Comparison of ENCODE assay signal across 8 cellular contexts in genomic region chr4:84582302-84582987, GRCh38. TPM values are rescaled to one million over a fixed set of nuclear protein-coding genes. Genes with fewer than 3 reads are reported as not detected.
DNase-seq lines count a peak whose midpoint lies in the region; ATAC-seq and TF ChIP-seq lines count a peak whose summit lies in the region.

No MANE protein-coding gene starts in this region.

- TF ChIP-seq CTCF in AG04449 (IDR thresholded peaks at IDR 0.05; ENCODE audit: insufficient read depth, low read length, missing control alignments): no peak
- TF ChIP-seq CTCF in lower lobe of right lung (IDR thresholded peaks at IDR 0.05): no peak

- no peaks in the 10 kb centered on the region for H3K36me3 ChIP-seq in lower lobe of right lung

- peak overlapping the region; percentile 60 for H3K4me3 ChIP-seq in AG04449 (ENCODE audit: low read depth, low read length)
- H3K4me3 ChIP-seq in lower lobe of right lung: peak overlapping the region; percentile 71

- H3K9me3 Mint-ChIP-seq in activated CD4-positive, alpha-beta memory T cell treated with anti-CD3 and anti-CD28 coated beads, Interleukin-2, amount 10 ng/mL, durations not matched to agents 7 days and 5 days: no peaks in the 10 kb centered on the region

- peaks cover 6% of the 10 kb centered on the region for H3K36me3 Mint-ChIP-seq in activated CD4-positive, alpha-beta memory T cell treated with anti-CD3 and anti-CD28 coated beads, Interleukin-2, amount 10 ng/mL, durations not matched to agents 7 days and 5 days (ENCODE audit: low read depth)

- CTCF ChIA-PET in AG04449 (lab: Yijun Ruan, JAX): interaction anchor here (1.2 kb wide), 2 partner anchors 10 to 389 kb away, joined by 3 to 5 read pairs; no protein-coding TSS in a partner anchor
- CTCF ChIA-PET in activated CD4-positive, alpha-beta memory T cell treated with anti-CD3 and anti-CD28 coated beads, Interleukin-2, amount 10 ng/mL, durations not matched to agents 7 days and 5 days (lab: Charles Lee): no interaction called here

- H3K4me3 Mint-ChIP-seq in activated CD4-positive, alpha-beta memory T cell treated with anti-CD3 and anti-CD28 coated beads, Interleukin-2, amount 10 ng/mL, durations not matched to agents 7 days and 5 days: peak overlapping the region; percentile 63

- ATAC-seq in GM19035 (IDR thresholded peaks at IDR 0.05; ENCODE audit: unreplicated experiment) (peak; percentile 81), HG03432 (IDR thresholded peaks at IDR 0.05; ENCODE audit: unreplicated experiment) (peak; percentile 84), lower lobe of right lung (peak; percentile 94 to 96)

- H3K4me1 Mint-ChIP-seq in activated CD4-positive, alpha-beta memory T cell treated with anti-CD3 and anti-CD28 coated beads, Interleukin-2, amount 10 ng/mL, durations not matched to agents 7 days and 5 days: peaks cover 20% of the 10 kb centered on the region

- no peak overlapping the region for H3K27ac Mint-ChIP-seq in activated CD4-positive, alpha-beta memory T cell treated with anti-CD3 and anti-CD28 coated beads, Interleukin-2, amount 10 ng/mL, durations not matched to agents 7 days and 5 days

- H3K27ac ChIP-seq in lower lobe of right lung: peak overlapping the region; percentile 88

- no peaks in the 10 kb centered on the region for H3K9me3 ChIP-seq in lower lobe of right lung

- H3K4me1 ChIP-seq in lower lobe of right lung: peaks cover 8% of the 10 kb centered on the region

- no peaks in the 10 kb centered on the region for H3K27me3 ChIP-seq in lower lobe of right lung (ENCODE audit: low read depth)

- intact Hi-C loops in lower lobe of right lung (cut with DNase I): no loop called here

- no peak for DNase-seq in AG04449 (ENCODE audit: low read depth, low spot score)
- peak; percentile 92 for DNase-seq in NCI-H69 (lab: John Stamatoyannopoulos, UW)
- DNase-seq in activated CD4-positive, alpha-beta memory T cell treated with anti-CD3 and anti-CD28 coated beads, Interleukin-2, amount 10 ng/mL, durations not matched to agents 7 days and 5 days: peak; percentile 85
- DNase-seq in ecto neural progenitor cell (ENCODE audit: low spot score): peak; percentile 99
- DNase-seq in lower lobe of right lung: peak; percentile 96
- peak; percentile 78 to 79 for DNase-seq in stimulated activated CD4-positive, alpha-beta T cell treated with anti-CD3 and anti-CD28 coated beads, Interleukin-4, amount 100 ng/mL, for 48 hours (ENCODE audit: low read depth in 2 of 2)

- peaks cover 49% of the 10 kb centered on the region for H3K27me3 Mint-ChIP-seq in activated CD4-positive, alpha-beta memory T cell treated with anti-CD3 and anti-CD28 coated beads, Interleukin-2, amount 10 ng/mL, durations not matched to agents 7 days and 5 days

- POLR2A ChIA-PET in AG04449 (lab: Yijun Ruan, JAX): no interaction called here
- POLR2A ChIA-PET in activated CD4-positive, alpha-beta memory T cell treated with anti-CD3 and anti-CD28 coated beads, Interleukin-2, amount 10 ng/mL, durations not matched to agents 7 days and 5 days (lab: Charles Lee): no interaction called here

RNA-seq across cellular contexts. Expression of gene CDS1, which starts 0.5 kb away (rescaled TPM):
- under 1 TPM; 0.33 to 0.53 TPM for total RNA-seq in activated CD4-positive, alpha-beta memory T cell treated with anti-CD3 and anti-CD28 coated beads, Interleukin-2, amount 10 ng/mL, durations not matched to agents 7 days and 5 days
- total RNA-seq in lower lobe of right lung: 24.4 TPM

Comparison
In these comparisons a context has a peak if more than half of its experiments do, and no peak if none do; other contexts are left out.
1. RNA of gene CDS1, which starts 0.5 kb away (total RNA-seq): 24.4 TPM in lower lobe of right lung (single experiment); 0.33 to 0.53 TPM in activated CD4-positive, alpha-beta memory T cell treated with anti-CD3 and anti-CD28 coated beads, Interleukin-2, amount 10 ng/mL, durations not matched to agents 7 days and 5 days; every median in the first group is over 10 times any median in the second.
2. Peak in every context shown above with its lines, with median percentiles within 50 percentile points of each other: ATAC-seq.